19 cellular contexts compared by ENCODE assay signal in the genomic region with DNA sequence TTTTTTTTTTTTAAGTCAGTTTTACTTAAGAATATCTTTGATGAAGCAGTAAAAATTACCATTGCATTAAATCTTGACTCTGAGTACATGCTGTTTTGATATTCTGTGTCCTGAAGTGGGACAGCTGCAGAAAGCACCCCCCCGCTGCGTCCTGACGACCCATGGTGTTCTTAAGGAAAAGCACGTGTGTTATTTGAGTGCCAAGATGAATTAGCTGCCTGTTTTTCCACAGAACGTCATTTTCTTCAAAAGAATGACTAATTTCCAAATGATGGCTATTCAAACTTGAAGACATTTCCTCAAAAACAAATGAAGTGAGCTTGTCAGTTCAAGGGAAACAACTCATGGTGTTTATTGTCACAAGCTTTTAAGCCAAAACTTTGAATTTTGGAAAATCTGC. TPM values are rescaled to one million over a fixed set of nuclear protein-coding genes. Genes with fewer than 3 reads are reported as not detected.
DNase-seq lines count a peak whose midpoint lies in the region; ATAC-seq and TF ChIP-seq lines count a peak whose summit lies in the region.
"Had no signal": no experiment of that assay in that cellular context is flagged by ENCODE, and none has a peak within 500 bp of the region (broad histone marks: within the 10 kb centered on the region; RNA-seq: fewer than 3 reads in every experiment).

No MANE protein-coding gene starts in this region.

- no TSS peak for BruUV-seq in mammary epithelial cell (replicated peaks; lab: Mats Ljungman, UMichigan)

- H3K4me3 ChIP-seq in AG10803 (ENCODE audit: low read length) (no peak overlapping the region), fibroblast of the aortic adventitia (ENCODE audit: low read depth, low read length) (no peak overlapping the region), psoas muscle (no peak overlapping the region), mammary epithelial cell (replicated peaks in 1 of 3; ENCODE audit: insufficient read depth in 1 of 3, low read depth in 2 of 3, low read length in 3 of 3) (no peak overlapping the region)

- peaks cover 12% of the 10 kb centered on the region for H3K36me3 Mint-ChIP-seq in activated T-helper 2 cell treated with anti-CD3 and anti-CD28 coated beads, Interferon-gamma antibody, Interleukin-2, Interleukin-4, amounts not matched to agents 10 μg/mL and 5 μg/mL and 100 μg/mL, durations not matched to agents 14 hours and 24 hours and 36 hours (ENCODE audit: low read depth)

- no peak for TF ChIP-seq CTCF in AG10803 (conservative IDR thresholded peaks at IDR 0.05; ENCODE audit: low read length)
- no peak for TF ChIP-seq CTCF in fibroblast of the aortic adventitia (IDR thresholded peaks at IDR 0.05; ENCODE audit: insufficient read depth, low read length)
- TF ChIP-seq CTCF in psoas muscle (IDR thresholded peaks at IDR 0.05), result no peak
- no peak for TF ChIP-seq CTCF in mammary epithelial cell (conservative IDR thresholded peaks at IDR 0.05 in 1 of 2, IDR thresholded peaks at IDR 0.05 in 1 of 2; ENCODE audit: extremely low read depth in 1 of 2, insufficient read depth in 1 of 2, low read depth in 1 of 2, low read length in 2 of 2)

- peak in 1 of 4 donors; percentile 73 for ATAC-seq in psoas muscle
- ATAC-seq: activated T-cell treated with anti-CD3 and anti-CD28 coated beads, Interleukin-2, amount 50 U/mL, for 72 hours; left colon; naive thymus-derived CD4-positive, alpha-beta T cell; stimulated activated naive B cell treated with anti-CD40 and anti-IgM and Interleukin-4, amounts not matched to agents 10 μg/mL and 1 μg/mL and 100 μg/mL, for 72 hours had no signal

- no peak overlapping the region for H3K9ac ChIP-seq in mammary epithelial cell (ENCODE audit: insufficient read depth, low read length)

- peak overlapping the region; percentile 8 for H3K27ac ChIP-seq in psoas muscle
- no peak overlapping the region for H3K27ac ChIP-seq in mammary epithelial cell (ENCODE audit: insufficient read depth, low read depth, low read length)

- H4K20me1 ChIP-seq in mammary epithelial cell (ENCODE audit: insufficient read depth, low read length), result no peaks in the 10 kb centered on the region

- H3K36me3 ChIP-seq in psoas muscle (ENCODE audit: insufficient read depth in 1 of 2, low read depth in 1 of 2) (no peaks in the 10 kb centered on the region), mammary epithelial cell (ENCODE audit: insufficient read depth, low read length) (no peaks in the 10 kb centered on the region)

- CTCF ChIA-PET in mammary epithelial cell (lab: Charles Lee; ENCODE audit: low non-redundant PET), result no interaction called here

- H3K4me3 Mint-ChIP-seq in activated T-helper 2 cell treated with anti-CD3 and anti-CD28 coated beads, Interferon-gamma antibody, Interleukin-2, Interleukin-4, amounts not matched to agents 10 μg/mL and 5 μg/mL and 100 μg/mL, durations not matched to agents 14 hours and 24 hours and 36 hours (ENCODE audit: low read depth), result no peak overlapping the region
- H3K4me3 Mint-ChIP-seq: activated T-cell treated with anti-CD3 and anti-CD28 coated beads, Interleukin-2, amount 50 U/mL, for 72 hours; naive thymus-derived CD4-positive, alpha-beta T cell; stimulated activated naive B cell treated with anti-CD40 and anti-IgM and Interleukin-4, amounts not matched to agents 10 μg/mL and 1 μg/mL and 100 μg/mL, for 72 hours had no signal

- peak; percentile 31 for DNase-seq in AG10803 (ENCODE audit: low read depth)
- DNase-seq in amniotic epithelial cell (ENCODE audit: low read depth), result peak; percentile 30
- DNase-seq in fibroblast of the aortic adventitia (ENCODE audit: low read depth), result peak; percentile 20
- peak; percentile 32 to 66 for DNase-seq in psoas muscle
- DNase-seq in mammary epithelial cell, result no peak
- DNase-seq in NOMO-1 treated with DMSO at 0.1 percent for 48 hours (lab: John Stamatoyannopoulos, UW; ENCODE audit: unreplicated experiment), result no peak
- no peak for DNase-seq in hypothalamus (lab: John Stamatoyannopoulos, UW)
- no peak for DNase-seq in activated T-helper 2 cell treated with anti-CD3 and anti-CD28 coated beads, Interferon-gamma antibody, Interleukin-2, Interleukin-4, amounts not matched to agents 10 μg/mL and 5 μg/mL and 100 μg/mL, durations not matched to agents 14 hours and 24 hours and 36 hours (ENCODE audit: low spot score)
- DNase-seq: ACHN; activated CD4-positive, alpha-beta T cell treated with anti-CD3 and anti-CD28 coated beads, Interleukin-2, amount 50 U/mL, for 1 hour; activated T-cell treated with anti-CD3 and anti-CD28 coated beads, Interleukin-2, amount 50 U/mL, for 72 hours; anterior cingulate cortex; Caco-2; effector CD8-positive, alpha-beta T cell; GOT3; left colon; naive thymus-derived CD4-positive, alpha-beta T cell; NK-92 treated with Interleukin-12 subunit alpha and Interleukin-12 subunit beta, amount 100 ng/mL, for 24 hours; stimulated activated naive B cell treated with anti-CD40 and anti-IgM and Interleukin-4, amounts not matched to agents 10 μg/mL and 1 μg/mL and 100 μg/mL, for 72 hours had no signal

- H3K4me2 ChIP-seq in mammary epithelial cell (ENCODE audit: insufficient read depth, low read depth, low read length), result no peak overlapping the region

- intact Hi-C loops in psoas muscle (cut with DNase I) (no loop called here), mammary epithelial cell (cut with micrococcal nuclease) (no loop called here)
- intact Hi-C loops in activated T-helper 2 cell treated with anti-CD3 and anti-CD28 coated beads, Interferon-gamma antibody, Interleukin-2, Interleukin-4, amounts not matched to agents 10 μg/mL and 5 μg/mL and 100 μg/mL, durations not matched to agents 14 hours and 24 hours and 36 hours (cut with micrococcal nuclease), result no loop called here

- in situ Hi-C loops in mammary epithelial cell (cut with MboI; ENCODE audit: low sequenced_read_pairs in 2 of 2), result no loop called here

- dilution Hi-C loops in mammary epithelial cell (cut with HindIII; ENCODE audit: low sequenced_read_pairs), result no loop called here

- H3K79me2 ChIP-seq in mammary epithelial cell (ENCODE audit: insufficient read depth, low read length), result no peaks in the 10 kb centered on the region

- no peaks in the 10 kb centered on the region for H3K27me3 Mint-ChIP-seq in activated T-helper 2 cell treated with anti-CD3 and anti-CD28 coated beads, Interferon-gamma antibody, Interleukin-2, Interleukin-4, amounts not matched to agents 10 μg/mL and 5 μg/mL and 100 μg/mL, durations not matched to agents 14 hours and 24 hours and 36 hours (ENCODE audit: low read depth)
- H3K27me3 Mint-ChIP-seq: naive thymus-derived CD4-positive, alpha-beta T cell; stimulated activated naive B cell treated with anti-CD40 and anti-IgM and Interleukin-4, amounts not matched to agents 10 μg/mL and 1 μg/mL and 100 μg/mL, for 72 hours had no signal

- 7 to 13% (median 7%) methylated on average over 5 of the region's 5 CpGs for WGBS in psoas muscle, 3 donors
- WGBS in mammary epithelial cell (ENCODE audit: low coverage, missing lambda C conversion rate), result 100% methylated on average over 5 of the region's 5 CpGs

- H3K9me3 Mint-ChIP-seq in activated T-helper 2 cell treated with anti-CD3 and anti-CD28 coated beads, Interferon-gamma antibody, Interleukin-2, Interleukin-4, amounts not matched to agents 10 μg/mL and 5 μg/mL and 100 μg/mL, durations not matched to agents 14 hours and 24 hours and 36 hours, result peaks cover 5% of the 10 kb centered on the region

- peaks cover 12% of the 10 kb centered on the region for H3K4me1 Mint-ChIP-seq in activated T-helper 2 cell treated with anti-CD3 and anti-CD28 coated beads, Interferon-gamma antibody, Interleukin-2, Interleukin-4, amounts not matched to agents 10 μg/mL and 5 μg/mL and 100 μg/mL, durations not matched to agents 14 hours and 24 hours and 36 hours (ENCODE audit: low read depth)

- H2AFZ ChIP-seq in mammary epithelial cell (ENCODE audit: low read depth, low read length), result no peak overlapping the region

- H3K9me3 ChIP-seq in psoas muscle (no peaks in the 10 kb centered on the region), mammary epithelial cell (replicated peaks; ENCODE audit: insufficient read depth, low read length) (no peaks in the 10 kb centered on the region)
- H3K9me3 ChIP-seq: Caco-2 had no signal

- no peaks in the 10 kb centered on the region for H3K27me3 ChIP-seq in psoas muscle (ENCODE audit: insufficient read depth in 3 of 3, low read length in 2 of 3)
- no peaks in the 10 kb centered on the region for H3K27me3 ChIP-seq in mammary epithelial cell (ENCODE audit: insufficient read depth, low read length)

- H3K4me1 ChIP-seq in psoas muscle (peaks cover 6% of the 10 kb centered on the region), mammary epithelial cell (ENCODE audit: insufficient read depth, low read length) (no peaks in the 10 kb centered on the region)
- H3K4me1 ChIP-seq: Caco-2 had no signal

- no peak overlapping the region for H3K27ac Mint-ChIP-seq in activated T-helper 2 cell treated with anti-CD3 and anti-CD28 coated beads, Interferon-gamma antibody, Interleukin-2, Interleukin-4, amounts not matched to agents 10 μg/mL and 5 μg/mL and 100 μg/mL, durations not matched to agents 14 hours and 24 hours and 36 hours
- H3K27ac Mint-ChIP-seq: activated T-cell treated with anti-CD3 and anti-CD28 coated beads, Interleukin-2, amount 50 U/mL, for 72 hours; stimulated activated naive B cell treated with anti-CD40 and anti-IgM and Interleukin-4, amounts not matched to agents 10 μg/mL and 1 μg/mL and 100 μg/mL, for 72 hours had no signal

RNA-seq across cellular contexts. Expression of a gene that starts 45.9 kb away (rescaled TPM):
- total RNA-seq in fibroblast of the aortic adventitia (ENCODE audit: low replicate concordance) (10.1 and 27.2 TPM in 2 replicates), psoas muscle (10 to 100 TPM; 18.8 to 61.0 (median 30.8) TPM), mammary epithelial cell (10 to 100 TPM; 15.2 to 17.3 TPM)
- polyA plus RNA-seq in psoas muscle (100 to 1,000 TPM in 1 of 3 donors, 10 to 100 TPM in 2; 36.1 to 336 (median 89.1) TPM), mammary epithelial cell (15.0 TPM)
- not detected for polyA minus RNA-seq in mammary epithelial cell
- 189 and 190 TPM in 2 replicates for total RNA-seq in activated T-helper 2 cell treated with anti-CD3 and anti-CD28 coated beads, Interferon-gamma antibody, Interleukin-2, Interleukin-4, amounts not matched to agents 10 μg/mL and 5 μg/mL and 100 μg/mL, durations not matched to agents 14 hours and 24 hours and 36 hours

Comparison
In these comparisons a context has a peak if more than half of its experiments do, and no peak if none do; other contexts are left out.
1. DNase-seq: peak in AG10803 (single experiment), amniotic epithelial cell (single experiment), fibroblast of the aortic adventitia (single experiment) and psoas muscle (2 of 2); none in mammary epithelial cell (single experiment), NOMO-1 treated with DMSO at 0.1 percent for 48 hours (single experiment), hypothalamus (0 of 51) and activated T-helper 2 cell treated with anti-CD3 and anti-CD28 coated beads, Interferon-gamma antibody, Interleukin-2, Interleukin-4, amounts not matched to agents 10 μg/mL and 5 μg/mL and 100 μg/mL, durations not matched to agents 14 hours and 24 hours and 36 hours (single experiment).